In the genomic region with DNA sequence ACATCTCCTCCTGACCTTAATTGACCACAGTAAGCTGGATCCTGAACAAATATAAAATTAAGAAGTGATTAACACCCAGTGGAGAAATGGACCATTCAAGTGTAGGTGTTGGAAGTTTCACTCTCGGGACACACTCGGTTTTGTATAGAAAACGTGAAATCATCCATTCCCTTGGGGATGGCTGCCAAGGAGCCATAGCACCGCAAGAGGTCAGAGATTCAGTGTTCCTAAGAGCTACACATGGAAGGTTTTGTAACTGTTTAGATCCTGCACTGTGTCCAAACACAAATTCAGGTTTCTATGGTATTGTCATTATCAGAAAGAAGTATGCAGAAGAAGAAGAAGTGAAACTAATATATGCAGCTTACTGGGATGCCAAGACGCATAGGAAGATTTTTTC, we compare ENCODE assay signal across 26 cellular contexts.
DNase-seq lines count a peak whose midpoint lies in the region; ATAC-seq, FAIRE-seq and TF ChIP-seq lines count a peak whose summit lies in the region.
"Had no signal": no experiment of that assay in that cellular context is flagged by ENCODE, and none has a peak within 500 bp of the region (broad histone marks: within the 10 kb centered on the region; RNA-seq: fewer than 3 reads in every experiment).

No MANE protein-coding gene starts in this region.

- ATAC-seq in GM19397 (IDR thresholded peaks at IDR 0.05; ENCODE audit: unreplicated experiment): no peak
- ATAC-seq: left colon had no signal

- no peaks in the 10 kb centered on the region for H3K36me3 ChIP-seq in GM23248 (ENCODE audit: low read depth)
- H3K36me3 ChIP-seq in astrocyte (ENCODE audit: insufficient read depth, low read length): no peaks in the 10 kb centered on the region
- H3K36me3 ChIP-seq in uterus: no peaks in the 10 kb centered on the region
- H3K36me3 ChIP-seq in adrenal gland (replicated peaks in 1 of 2): no peaks in the 10 kb centered on the region
- H3K36me3 ChIP-seq: BLaER1 treated with 17β-estradiol and CSF1 and Interleukin-3, amounts not matched to agents 10 nM and 100 nM; tibial nerve had no signal

- H3K9ac ChIP-seq in GM23248 (no peak overlapping the region), astrocyte (ENCODE audit: low read length) (no peak overlapping the region)
- H3K9ac ChIP-seq: BLaER1 treated with 17β-estradiol and CSF1 and Interleukin-3, amounts not matched to agents 10 nM and 100 nM had no signal

- H3K4me1 ChIP-seq in GM23248 (ENCODE audit: insufficient read depth) (no peaks in the 10 kb centered on the region; the same call in 1 of the 2 replicates), astrocyte (ENCODE audit: insufficient read depth, low read length) (no peaks in the 10 kb centered on the region), uterus (peaks cover 0 to 5% of the 10 kb centered on the region in 2 donors), adrenal gland (replicated peaks in 1 of 2) (no peaks in the 10 kb centered on the region)
- H3K4me1 ChIP-seq: BLaER1 treated with 17β-estradiol and CSF1 and Interleukin-3, amounts not matched to agents 10 nM and 100 nM had no signal

- peak; percentile 66 for DNase-seq in GM23248
- peak; percentile 38 for DNase-seq in astrocyte (ENCODE audit: low read depth)
- DNase-seq in foreskin fibroblast: peak; percentile 46 to 64
- peak; percentile 51 to 66 for DNase-seq in uterus
- no peak for DNase-seq in NCI-H226
- no peak for DNase-seq in adrenal gland
- DNase-seq: activated CD4-positive, alpha-beta T cell treated with anti-CD3 and anti-CD28 coated beads, Interleukin-2, amount 10 ng/mL, durations not matched to agents 24 days and 14 days; activated naive CD8-positive, alpha-beta T cell treated with anti-CD3 and anti-CD28 coated beads for 36 hours; Kasumi-1; left colon; NCI-H1105; NCI-H510A; Right ventricle myocardium superior; stimulated activated CD4-positive, alpha-beta T cell treated with anti-CD3 and anti-CD28 coated beads, Interleukin-2, amount 100 ng/mL, for 24 hours; stimulated activated naive CD4-positive, alpha-beta T cell treated with Interleukin-2 at 50 U/mL for 16 hours; SW 1271 had no signal

- H3K4me3 Mint-ChIP-seq in astrocyte (ENCODE audit: unreplicated experiment): no peak overlapping the region
- H3K4me3 Mint-ChIP-seq: activated CD4-positive, alpha-beta T cell treated with anti-CD3 and anti-CD28 coated beads, Interleukin-2, amount 10 ng/mL, durations not matched to agents 24 days and 14 days; activated naive CD8-positive, alpha-beta T cell treated with anti-CD3 and anti-CD28 coated beads for 36 hours; dendritic cell treated with granulocyte-macrophage colony-stimulating factor and Interleukin-4, amounts not matched to agents 40 ng/mL and 50 ng/mL, for 4 days; neural crest cell had no signal

- peak overlapping the region; percentile 39 for H3K4me3 ChIP-seq in GM23248
- H3K4me3 ChIP-seq in astrocyte (ENCODE audit: insufficient read depth, low read depth, low read length): no peak overlapping the region
- no peak overlapping the region for H3K4me3 ChIP-seq in foreskin fibroblast (ENCODE audit: low read depth in 1 of 2, low read length in 2 of 2)
- H3K4me3 ChIP-seq in uterus: no peak overlapping the region
- H3K4me3 ChIP-seq in adrenal gland: no peak overlapping the region
- H3K4me3 ChIP-seq: BLaER1 treated with 17β-estradiol and CSF1 and Interleukin-3, amounts not matched to agents 10 nM and 100 nM; skin epidermis; tibial nerve had no signal

- no peaks in the 10 kb centered on the region for H3F3A ChIP-seq in GM23248 (ENCODE audit: insufficient read depth)

- no peaks in the 10 kb centered on the region for H3K4me1 Mint-ChIP-seq in astrocyte (ENCODE audit: low read depth, unreplicated experiment)
- H3K4me1 Mint-ChIP-seq: activated CD4-positive, alpha-beta T cell treated with anti-CD3 and anti-CD28 coated beads, Interleukin-2, amount 10 ng/mL, durations not matched to agents 24 days and 14 days; activated naive CD8-positive, alpha-beta T cell treated with anti-CD3 and anti-CD28 coated beads for 36 hours had no signal

- no peaks in the 10 kb centered on the region for H3K36me3 Mint-ChIP-seq in astrocyte (ENCODE audit: low read depth, unreplicated experiment)
- H3K36me3 Mint-ChIP-seq: activated naive CD8-positive, alpha-beta T cell treated with anti-CD3 and anti-CD28 coated beads for 36 hours had no signal

- intact Hi-C loops in uterus (cut with DNase I; ENCODE audit: low total_unique reads) (no loop called here), adrenal gland (cut with DNase I) (no loop called here)

- H3K9me3 ChIP-seq in GM23248 (ENCODE audit: low read depth) (no peaks in the 10 kb centered on the region), astrocyte (ENCODE audit: insufficient read depth, low read depth, low read length) (no peaks in the 10 kb centered on the region), uterus (no peaks in the 10 kb centered on the region), adrenal gland (replicated peaks in 1 of 3) (no peaks in the 10 kb centered on the region)

- 53 to 54% methylated on average over 5 of the region's 5 CpGs for WGBS in GM23248 (ENCODE audit: low coverage in 1 of 2, low lambda C conversion rate in 2 of 2, missing lambda C conversion rate in 2 of 2), 2 experiments
- WGBS in adrenal gland, 4 donors: 66 to 69% (median 68%) methylated on average over 5 of the region's 5 CpGs

- no peak overlapping the region for H3K27ac Mint-ChIP-seq in astrocyte (ENCODE audit: unreplicated experiment)
- H3K27ac Mint-ChIP-seq: activated CD4-positive, alpha-beta T cell treated with anti-CD3 and anti-CD28 coated beads, Interleukin-2, amount 10 ng/mL, durations not matched to agents 24 days and 14 days; activated naive CD8-positive, alpha-beta T cell treated with anti-CD3 and anti-CD28 coated beads for 36 hours; dendritic cell treated with granulocyte-macrophage colony-stimulating factor and Interleukin-4, amounts not matched to agents 40 ng/mL and 50 ng/mL, for 4 days; progenitor cell of endocrine pancreas had no signal

- no peak for FAIRE-seq in astrocyte (lab: Jason Lieb, UNC)
- FAIRE-seq: bronchial epithelial cell, endothelial cell of umbilical vein, TTC549 had no signal

- peaks cover 7% of the 10 kb centered on the region for H3K9me3 Mint-ChIP-seq in astrocyte (ENCODE audit: unreplicated experiment)
- H3K9me3 Mint-ChIP-seq: activated CD4-positive, alpha-beta T cell treated with anti-CD3 and anti-CD28 coated beads, Interleukin-2, amount 10 ng/mL, durations not matched to agents 24 days and 14 days; dendritic cell treated with granulocyte-macrophage colony-stimulating factor and Interleukin-4, amounts not matched to agents 40 ng/mL and 50 ng/mL, for 4 days had no signal

- H3K79me2 ChIP-seq in GM23248 (ENCODE audit: insufficient read depth) (peaks cover 61% of the 10 kb centered on the region), astrocyte (ENCODE audit: insufficient read depth, low read length) (no peaks in the 10 kb centered on the region)

- H3K9me2 ChIP-seq in GM23248 (ENCODE audit: insufficient read depth): no peaks in the 10 kb centered on the region

- TF ChIP-seq POLR2A in uterus (IDR thresholded peaks at IDR 0.05) (no peak), adrenal gland (IDR thresholded peaks at IDR 0.05) (no peak)

- H3K4me2 ChIP-seq in GM23248 (ENCODE audit: unreplicated experiment) (peak overlapping the region; percentile 54), astrocyte (ENCODE audit: low read length) (no peak overlapping the region)
- H3K4me2 ChIP-seq: BLaER1 treated with 17β-estradiol and CSF1 and Interleukin-3, amounts not matched to agents 10 nM and 100 nM had no signal

- H2AFZ ChIP-seq in GM23248 (peak overlapping the region; percentile 39), astrocyte (ENCODE audit: low read depth, low read length) (no peak overlapping the region)

- H3K27me3 Mint-ChIP-seq in astrocyte (ENCODE audit: low read depth, unreplicated experiment): peaks cover 3% of the 10 kb centered on the region
- H3K27me3 Mint-ChIP-seq: activated CD4-positive, alpha-beta T cell treated with anti-CD3 and anti-CD28 coated beads, Interleukin-2, amount 10 ng/mL, durations not matched to agents 24 days and 14 days; dendritic cell treated with granulocyte-macrophage colony-stimulating factor and Interleukin-4, amounts not matched to agents 40 ng/mL and 50 ng/mL, for 4 days had no signal

- no peak overlapping the region for H3K27ac ChIP-seq in GM23248
- H3K27ac ChIP-seq in astrocyte (ENCODE audit: low read depth, low read length): no peak overlapping the region
- H3K27ac ChIP-seq in uterus: peak overlapping the region; percentile 57 to 65
- no peak overlapping the region for H3K27ac ChIP-seq in adrenal gland
- H3K27ac ChIP-seq: BLaER1 treated with 17β-estradiol and CSF1 and Interleukin-3, amounts not matched to agents 10 nM and 100 nM; skin epidermis; tibial nerve had no signal

- H4K20me1 ChIP-seq in GM23248 (ENCODE audit: insufficient read depth): no peaks in the 10 kb centered on the region
- H4K20me1 ChIP-seq in astrocyte (ENCODE audit: insufficient read depth, low read length): no peaks in the 10 kb centered on the region
- H4K20me1 ChIP-seq: BLaER1 treated with 17β-estradiol and CSF1 and Interleukin-3, amounts not matched to agents 10 nM and 100 nM had no signal

- in situ Hi-C loops in GM23248 (cut with MboI): no loop called here

- no peak for TF ChIP-seq CTCF in astrocyte (IDR thresholded peaks at IDR 0.05; ENCODE audit: insufficient read depth, low read depth, low read length)
- no peak for TF ChIP-seq CTCF in foreskin fibroblast (IDR thresholded peaks at IDR 0.05; ENCODE audit: low read depth, low read length)
- TF ChIP-seq CTCF in uterus (IDR thresholded peaks at IDR 0.05): peak in 1 of 4 experiments; percentile 12
- TF ChIP-seq CTCF in adrenal gland (IDR thresholded peaks at IDR 0.05): no peak

- H3K27me3 ChIP-seq in GM23248 (replicated peaks; ENCODE audit: insufficient read depth) (no peaks in the 10 kb centered on the region), astrocyte (ENCODE audit: insufficient read depth, low read length) (no peaks in the 10 kb centered on the region), uterus (no peaks in the 10 kb centered on the region), adrenal gland (no peaks in the 10 kb centered on the region)
- H3K27me3 ChIP-seq: BLaER1 treated with 17β-estradiol and CSF1 and Interleukin-3, amounts not matched to agents 10 nM and 100 nM; tibial nerve had no signal

Comparison
In these comparisons a context has a peak if more than half of its experiments do, and no peak if none do; other contexts are left out.
1. DNase-seq: peak in GM23248 (single experiment), astrocyte (single experiment), foreskin fibroblast (2 of 2) and uterus (2 of 2); none in NCI-H226 (single experiment) and adrenal gland (0 of 7).
2. H3K27ac ChIP-seq: peak in uterus (2 of 2); none in GM23248 (single experiment), astrocyte (single experiment) and adrenal gland (0 of 5).